In genomic region chr12:19209636-19210035, GRCh38 we compare ENCODE assay signal across 22 cellular contexts.
DNase-seq lines count a peak whose midpoint lies in the region; ATAC-seq and TF ChIP-seq lines count a peak whose summit lies in the region.
"Had no signal": no experiment of that assay in that cellular context is flagged by ENCODE, and none has a peak within 500 bp of the region (broad histone marks: within the 10 kb centered on the region; RNA-seq: fewer than 3 reads in every experiment).

No MANE protein-coding gene starts in this region.

- H3K27ac ChIP-seq in HEK293 (ENCODE audit: extremely low read depth, low read depth, low read length), result no peak overlapping the region
- peak overlapping the region; percentile 52 for H3K27ac ChIP-seq in Karpas-422 (ENCODE audit: low read length)
- H3K27ac ChIP-seq in hepatocyte, result no peak overlapping the region
- H3K27ac ChIP-seq: 22Rv1, A549, BLaER1 had no signal

- H3K4me2 ChIP-seq in Karpas-422 (ENCODE audit: low read depth, low read length, poor library complexity, severe bottlenecking) (peak overlapping the region; percentile 66), hepatocyte (no peak overlapping the region)
- H3K4me2 ChIP-seq: A549, BLaER1 had no signal

- no peaks in the 10 kb centered on the region for H3K27me3 ChIP-seq in Karpas-422 (ENCODE audit: low read length)
- no peaks in the 10 kb centered on the region for H3K27me3 ChIP-seq in hepatocyte
- H3K27me3 ChIP-seq: BE2C, BLaER1 had no signal

- 97% methylated on average over 1 of the region's 1 CpG for WGBS in hepatocyte (ENCODE audit: low lambda C conversion rate, missing lambda C conversion rate)

- peak; percentile 59 for DNase-seq in AG10803 (ENCODE audit: low read depth)
- no peak for DNase-seq in Karpas-422
- peak; percentile 82 for DNase-seq in foreskin melanocyte
- no peak for DNase-seq in hepatocyte (ENCODE audit: low spot score)
- DNase-seq: BE2C; C1 segment of cervical spinal cord; CD4-positive, alpha-beta memory T cell; CD4-positive, CD25-positive, alpha-beta regulatory T cell; CD8-positive, alpha-beta memory T cell; COR-L47; DMS 273 treated with DMSO at 0.1 percent for 48 hours; DMS153; DMS53; DMS79; DND-41; GF-D8 had no signal

- ATAC-seq in GM21390 (IDR thresholded peaks at IDR 0.05; ENCODE audit: unreplicated experiment) (no peak), GM18909 (IDR thresholded peaks at IDR 0.05; ENCODE audit: poor library complexity, unreplicated experiment) (no peak)
- ATAC-seq: A549 had no signal

- H3K4me3 ChIP-seq in AG10803 (ENCODE audit: low read length) (no peak overlapping the region), HEK293 (ENCODE audit: low read depth, low read length) (no peak overlapping the region), Karpas-422 (ENCODE audit: low read length) (no peak overlapping the region), hepatocyte (no peak overlapping the region)
- H3K4me3 ChIP-seq: A549, BLaER1 had no signal

- POLR2A ChIA-PET in HEK293 (lab: Yijun Ruan, JAX), result no interaction called here

- H3K9me3 ChIP-seq in HEK293 (ENCODE audit: control insufficient read depth, insufficient read depth, low read depth, low read length) (no peaks in the 10 kb centered on the region), Karpas-422 (ENCODE audit: low read length) (no peaks in the 10 kb centered on the region), hepatocyte (ENCODE audit: low read depth) (no peaks in the 10 kb centered on the region)
- H3K9me3 ChIP-seq: A549, BE2C had no signal

- H3K9me2 ChIP-seq in Karpas-422 (replicated peaks; ENCODE audit: insufficient read depth, low read length) (no peaks in the 10 kb centered on the region), hepatocyte (replicated peaks; ENCODE audit: insufficient read depth) (no peaks in the 10 kb centered on the region)

- H3K79me2 ChIP-seq in Karpas-422 (ENCODE audit: low read length) (peaks cover 98% of the 10 kb centered on the region), hepatocyte (peaks cover 80% of the 10 kb centered on the region)

- H3K4me1 ChIP-seq in HEK293 (ENCODE audit: control insufficient read depth, insufficient read depth, low read length) (no peaks in the 10 kb centered on the region), Karpas-422 (ENCODE audit: low read length) (peaks cover 71% of the 10 kb centered on the region), hepatocyte (ENCODE audit: insufficient read depth) (no peaks in the 10 kb centered on the region)
- H3K4me1 ChIP-seq: A549, BE2C, BLaER1 had no signal

- H4K20me1 ChIP-seq in Karpas-422 (ENCODE audit: insufficient read depth, low read depth, low read length), result no peaks in the 10 kb centered on the region
- H4K20me1 ChIP-seq in hepatocyte (ENCODE audit: insufficient read depth, poor library complexity, severe bottlenecking), result peaks cover 5% of the 10 kb centered on the region
- H4K20me1 ChIP-seq: BLaER1 had no signal

- H3K36me3 ChIP-seq in HEK293 (ENCODE audit: control insufficient read depth in 2 of 2, insufficient read depth in 1 of 2, low read length in 2 of 2), result no peaks in the 10 kb centered on the region
- peaks cover 23% of the 10 kb centered on the region for H3K36me3 ChIP-seq in Karpas-422 (ENCODE audit: insufficient read depth, low read length)
- no peaks in the 10 kb centered on the region for H3K36me3 ChIP-seq in hepatocyte (replicated peaks; ENCODE audit: insufficient read depth, low read depth)
- H3K36me3 ChIP-seq: BE2C, BLaER1 had no signal

- no peak overlapping the region for H3K9ac ChIP-seq in Karpas-422 (ENCODE audit: low read length)
- H3K9ac ChIP-seq: BLaER1 had no signal

- TF ChIP-seq CTCF in AG10803 (conservative IDR thresholded peaks at IDR 0.05; ENCODE audit: low read length) (no peak), HEK293 (tag by site-specific recombination; IDR thresholded peaks at IDR 0.05) (no peak), hepatocyte (IDR thresholded peaks at IDR 0.05; ENCODE audit: poor library complexity) (no peak)

- H2AFZ ChIP-seq in Karpas-422 (ENCODE audit: low read length) (no peak overlapping the region), hepatocyte (no peak overlapping the region)

- CTCF ChIA-PET in HEK293 (lab: Yijun Ruan, JAX), result interaction anchor here (1.2 kb wide), 1 partner anchor 33 kb away, joined by 3 read pairs; no protein-coding TSS in a partner anchor

TF ChIP-seq in HEK293, 187 proteins besides CTCF, POLR2A, EP300 and RAD21:
- TF ChIP-seq ZNF148 (tag by site-specific recombination; IDR thresholded peaks at IDR 0.05; ENCODE audit: borderline replicate concordance), result no peak
- 0 out of 2 replicates have a peak, but pooled peaks have one; percentile 13 for TF ChIP-seq PRDM1 (tag by site-specific recombination; IDR thresholded peaks at IDR 0.05)

Comparison
In these comparisons a context has a peak if more than half of its experiments do, and no peak if none do; other contexts are left out.
1. DNase-seq: peak in AG10803 (single experiment) and foreskin melanocyte (single experiment); none in Karpas-422 (single experiment) and hepatocyte (single experiment).